In the genomic region with DNA sequence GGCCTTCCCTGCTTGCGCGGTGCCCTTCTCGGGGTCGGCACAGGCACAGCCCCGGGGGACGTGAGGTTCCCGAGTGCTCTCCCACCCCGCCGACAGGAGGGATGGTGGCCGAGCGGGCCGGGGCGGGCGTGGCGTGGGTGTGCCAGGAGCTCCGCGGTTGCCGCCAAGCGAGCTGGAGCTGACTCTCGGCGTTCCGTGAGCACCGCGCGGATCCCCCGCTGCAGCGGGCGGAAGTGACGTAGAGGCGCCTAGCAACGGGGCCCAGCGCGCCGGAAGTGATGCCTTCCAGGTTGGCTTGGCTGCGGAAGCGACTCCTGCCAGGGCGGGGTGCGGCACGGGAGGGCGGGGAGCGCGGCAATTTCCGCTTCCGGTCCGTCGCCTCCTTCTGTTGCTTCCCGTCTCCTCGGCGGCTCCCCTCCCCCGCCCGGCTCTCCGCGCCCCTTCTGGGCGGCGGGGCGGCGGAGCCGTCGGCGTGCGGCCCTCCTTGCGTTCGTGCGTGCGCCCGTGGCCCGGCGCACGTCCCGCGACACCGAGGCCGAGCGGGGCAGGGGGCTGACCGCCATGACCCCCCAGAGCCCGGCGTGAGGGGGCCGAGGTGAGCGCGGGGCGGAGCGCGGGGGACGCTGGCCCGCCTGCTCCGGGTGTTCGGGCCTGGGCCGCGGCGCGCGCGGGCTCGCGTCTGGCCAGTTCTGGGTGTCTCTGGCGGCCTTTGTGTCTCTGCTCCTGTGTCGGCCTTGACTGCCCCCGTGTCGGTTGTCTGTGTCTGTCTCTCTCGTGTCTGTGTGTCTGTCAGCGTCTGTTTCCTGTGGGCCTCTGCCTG, we compare ENCODE assay signal across 1 cellular context.
TF ChIP-seq lines count a peak whose summit lies in the region.

A gene (plus strand): TSS at position 386 of the 820 bp plus-strand sequence. CDS start 3,402 bp downstream, outside the sequence.

TF ChIP-seq in GM23338, 12 proteins besides CTCF, POLR2A, EP300 and RAD21:
- TF ChIP-seq, protein P1, sequence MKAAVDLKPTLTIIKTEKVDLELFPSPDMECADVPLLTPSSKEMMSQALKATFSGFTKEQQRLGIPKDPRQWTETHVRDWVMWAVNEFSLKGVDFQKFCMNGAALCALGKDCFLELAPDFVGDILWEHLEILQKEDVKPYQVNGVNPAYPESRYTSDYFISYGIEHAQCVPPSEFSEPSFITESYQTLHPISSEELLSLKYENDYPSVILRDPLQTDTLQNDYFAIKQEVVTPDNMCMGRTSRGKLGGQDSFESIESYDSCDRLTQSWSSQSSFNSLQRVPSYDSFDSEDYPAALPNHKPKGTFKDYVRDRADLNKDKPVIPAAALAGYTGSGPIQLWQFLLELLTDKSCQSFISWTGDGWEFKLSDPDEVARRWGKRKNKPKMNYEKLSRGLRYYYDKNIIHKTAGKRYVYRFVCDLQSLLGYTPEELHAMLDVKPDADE (IDR thresholded peaks at IDR 0.05): peak; percentile 79
- TF ChIP-seq, protein P2, sequence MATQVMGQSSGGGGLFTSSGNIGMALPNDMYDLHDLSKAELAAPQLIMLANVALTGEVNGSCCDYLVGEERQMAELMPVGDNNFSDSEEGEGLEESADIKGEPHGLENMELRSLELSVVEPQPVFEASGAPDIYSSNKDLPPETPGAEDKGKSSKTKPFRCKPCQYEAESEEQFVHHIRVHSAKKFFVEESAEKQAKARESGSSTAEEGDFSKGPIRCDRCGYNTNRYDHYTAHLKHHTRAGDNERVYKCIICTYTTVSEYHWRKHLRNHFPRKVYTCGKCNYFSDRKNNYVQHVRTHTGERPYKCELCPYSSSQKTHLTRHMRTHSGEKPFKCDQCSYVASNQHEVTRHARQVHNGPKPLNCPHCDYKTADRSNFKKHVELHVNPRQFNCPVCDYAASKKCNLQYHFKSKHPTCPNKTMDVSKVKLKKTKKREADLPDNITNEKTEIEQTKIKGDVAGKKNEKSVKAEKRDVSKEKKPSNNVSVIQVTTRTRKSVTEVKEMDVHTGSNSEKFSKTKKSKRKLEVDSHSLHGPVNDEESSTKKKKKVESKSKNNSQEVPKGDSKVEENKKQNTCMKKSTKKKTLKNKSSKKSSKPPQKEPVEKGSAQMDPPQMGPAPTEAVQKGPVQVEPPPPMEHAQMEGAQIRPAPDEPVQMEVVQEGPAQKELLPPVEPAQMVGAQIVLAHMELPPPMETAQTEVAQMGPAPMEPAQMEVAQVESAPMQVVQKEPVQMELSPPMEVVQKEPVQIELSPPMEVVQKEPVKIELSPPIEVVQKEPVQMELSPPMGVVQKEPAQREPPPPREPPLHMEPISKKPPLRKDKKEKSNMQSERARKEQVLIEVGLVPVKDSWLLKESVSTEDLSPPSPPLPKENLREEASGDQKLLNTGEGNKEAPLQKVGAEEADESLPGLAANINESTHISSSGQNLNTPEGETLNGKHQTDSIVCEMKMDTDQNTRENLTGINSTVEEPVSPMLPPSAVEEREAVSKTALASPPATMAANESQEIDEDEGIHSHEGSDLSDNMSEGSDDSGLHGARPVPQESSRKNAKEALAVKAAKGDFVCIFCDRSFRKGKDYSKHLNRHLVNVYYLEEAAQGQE (IDR thresholded peaks at IDR 0.05; ENCODE audit: unreplicated experiment): no peak
- peak; percentile 78 for TF ChIP-seq POLR2AphosphoS5 (IDR thresholded peaks at IDR 0.05; ENCODE audit: low read depth)
- peak; percentile 95 for TF ChIP-seq CREB1 (CRISPR knock-in tag; IDR thresholded peaks at IDR 0.05; ENCODE audit: low read depth)
- TF ChIP-seq NANOG (IDR thresholded peaks at IDR 0.05; ENCODE audit: borderline replicate concordance): no peak
- no peak for TF ChIP-seq ZNF331 (CRISPR knock-in tag; IDR thresholded peaks at IDR 0.05; ENCODE audit: low read depth)
- TF ChIP-seq, protein P3, sequence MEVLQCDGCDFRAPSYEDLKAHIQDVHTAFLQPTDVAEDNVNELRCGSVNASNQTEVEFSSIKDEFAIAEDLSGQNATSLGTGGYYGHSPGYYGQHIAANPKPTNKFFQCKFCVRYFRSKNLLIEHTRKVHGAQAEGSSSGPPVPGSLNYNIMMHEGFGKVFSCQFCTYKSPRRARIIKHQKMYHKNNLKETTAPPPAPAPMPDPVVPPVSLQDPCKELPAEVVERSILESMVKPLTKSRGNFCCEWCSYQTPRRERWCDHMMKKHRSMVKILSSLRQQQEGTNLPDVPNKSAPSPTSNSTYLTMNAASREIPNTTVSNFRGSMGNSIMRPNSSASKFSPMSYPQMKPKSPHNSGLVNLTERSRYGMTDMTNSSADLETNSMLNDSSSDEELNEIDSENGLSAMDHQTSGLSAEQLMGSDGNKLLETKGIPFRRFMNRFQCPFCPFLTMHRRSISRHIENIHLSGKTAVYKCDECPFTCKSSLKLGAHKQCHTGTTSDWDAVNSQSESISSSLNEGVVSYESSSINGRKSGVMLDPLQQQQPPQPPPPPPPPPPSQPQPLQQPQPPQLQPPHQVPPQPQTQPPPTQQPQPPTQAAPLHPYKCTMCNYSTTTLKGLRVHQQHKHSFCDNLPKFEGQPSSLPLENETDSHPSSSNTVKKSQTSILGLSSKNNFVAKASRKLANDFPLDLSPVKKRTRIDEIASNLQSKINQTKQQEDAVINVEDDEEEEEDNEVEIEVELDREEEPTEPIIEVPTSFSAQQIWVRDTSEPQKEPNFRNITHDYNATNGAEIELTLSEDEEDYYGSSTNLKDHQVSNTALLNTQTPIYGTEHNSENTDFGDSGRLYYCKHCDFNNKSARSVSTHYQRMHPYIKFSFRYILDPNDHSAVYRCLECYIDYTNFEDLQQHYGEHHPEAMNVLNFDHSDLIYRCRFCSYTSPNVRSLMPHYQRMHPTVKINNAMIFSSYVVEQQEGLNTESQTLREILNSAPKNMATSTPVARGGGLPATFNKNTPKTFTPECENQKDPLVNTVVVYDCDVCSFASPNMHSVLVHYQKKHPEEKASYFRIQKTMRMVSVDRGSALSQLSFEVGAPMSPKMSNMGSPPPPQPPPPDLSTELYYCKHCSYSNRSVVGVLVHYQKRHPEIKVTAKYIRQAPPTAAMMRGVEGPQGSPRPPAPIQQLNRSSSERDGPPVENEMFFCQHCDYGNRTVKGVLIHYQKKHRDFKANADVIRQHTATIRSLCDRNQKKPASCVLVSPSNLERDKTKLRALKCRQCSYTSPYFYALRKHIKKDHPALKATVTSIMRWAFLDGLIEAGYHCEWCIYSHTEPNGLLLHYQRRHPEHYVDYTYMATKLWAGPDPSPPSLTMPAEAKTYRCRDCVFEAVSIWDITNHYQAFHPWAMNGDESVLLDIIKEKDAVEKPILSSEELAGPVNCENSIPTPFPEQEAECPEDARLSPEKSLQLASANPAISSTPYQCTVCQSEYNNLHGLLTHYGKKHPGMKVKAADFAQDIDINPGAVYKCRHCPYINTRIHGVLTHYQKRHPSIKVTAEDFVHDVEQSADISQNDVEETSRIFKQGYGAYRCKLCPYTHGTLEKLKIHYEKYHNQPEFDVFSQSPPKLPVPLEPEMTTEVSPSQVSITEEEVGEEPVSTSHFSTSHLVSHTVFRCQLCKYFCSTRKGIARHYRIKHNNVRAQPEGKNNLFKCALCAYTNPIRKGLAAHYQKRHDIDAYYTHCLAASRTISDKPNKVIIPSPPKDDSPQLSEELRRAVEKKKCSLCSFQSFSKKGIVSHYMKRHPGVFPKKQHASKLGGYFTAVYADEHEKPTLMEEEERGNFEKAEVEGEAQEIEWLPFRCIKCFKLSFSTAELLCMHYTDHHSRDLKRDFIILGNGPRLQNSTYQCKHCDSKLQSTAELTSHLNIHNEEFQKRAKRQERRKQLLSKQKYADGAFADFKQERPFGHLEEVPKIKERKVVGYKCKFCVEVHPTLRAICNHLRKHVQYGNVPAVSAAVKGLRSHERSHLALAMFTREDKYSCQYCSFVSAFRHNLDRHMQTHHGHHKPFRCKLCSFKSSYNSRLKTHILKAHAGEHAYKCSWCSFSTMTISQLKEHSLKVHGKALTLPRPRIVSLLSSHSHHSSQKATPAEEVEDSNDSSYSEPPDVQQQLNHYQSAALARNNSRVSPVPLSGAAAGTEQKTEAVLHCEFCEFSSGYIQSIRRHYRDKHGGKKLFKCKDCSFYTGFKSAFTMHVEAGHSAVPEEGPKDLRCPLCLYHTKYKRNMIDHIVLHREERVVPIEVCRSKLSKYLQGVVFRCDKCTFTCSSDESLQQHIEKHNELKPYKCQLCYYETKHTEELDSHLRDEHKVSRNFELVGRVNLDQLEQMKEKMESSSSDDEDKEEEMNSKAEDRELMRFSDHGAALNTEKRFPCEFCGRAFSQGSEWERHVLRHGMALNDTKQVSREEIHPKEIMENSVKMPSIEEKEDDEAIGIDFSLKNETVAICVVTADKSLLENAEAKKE (CRISPR knock-in tag; IDR thresholded peaks at IDR 0.05): no peak
- TF ChIP-seq EZH2 (IDR thresholded peaks at IDR 0.05; ENCODE audit: low read depth, unreplicated experiment): no peak
- no peak for TF ChIP-seq ZNF114 (CRISPR knock-in tag; IDR thresholded peaks at IDR 0.05)
